Comparison of ENCODE assay signal across 28 cellular contexts in the genomic region with DNA sequence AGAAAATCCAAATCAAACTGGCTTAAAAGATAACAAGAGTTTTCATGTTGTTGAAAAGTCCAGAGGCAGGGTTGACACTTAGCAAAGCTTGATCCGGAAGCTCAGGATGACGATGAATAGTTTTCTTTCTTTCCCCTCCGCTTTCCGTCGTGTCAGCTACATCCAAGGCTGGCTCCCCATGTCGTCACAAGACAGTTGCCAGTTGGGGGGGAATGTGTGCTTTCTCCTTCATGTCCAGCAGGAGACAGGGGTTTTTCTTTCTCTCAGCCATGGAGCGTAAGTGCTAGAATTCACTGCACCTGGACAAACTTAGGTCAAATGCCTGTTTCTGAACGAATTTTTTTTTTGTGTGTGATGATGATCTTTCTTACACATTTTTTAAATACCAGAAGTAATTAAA.
DNase-seq lines count a peak whose midpoint lies in the region; FAIRE-seq and TF ChIP-seq lines count a peak whose summit lies in the region.
"Had no signal": no experiment of that assay in that cellular context is flagged by ENCODE, and none has a peak within 500 bp of the region (broad histone marks: within the 10 kb centered on the region; RNA-seq: fewer than 3 reads in every experiment).

No MANE protein-coding gene starts in this region.

- H2BK12ac ChIP-seq in H1 (ENCODE audit: low read depth, low read length) = no peak overlapping the region

- no peaks in the 10 kb centered on the region for H3K36me3 ChIP-seq in H1 (ENCODE audit: control insufficient read depth in 2 of 4, insufficient read depth in 4 of 4, low read length in 3 of 4)
- H3K36me3 ChIP-seq: brain microvascular endothelial cell, spleen had no signal

- H3K14ac ChIP-seq in H1 (ENCODE audit: insufficient read length) = no peak overlapping the region

- no peak overlapping the region for H3K9ac ChIP-seq in H1 (replicated peaks in 1 of 4; ENCODE audit: extremely low read depth in 1 of 4, low read depth in 3 of 4, low read length in 3 of 4)

- H3K79me1 ChIP-seq in H1 (ENCODE audit: low read depth, low read length) = no peaks in the 10 kb centered on the region

- H3K9me3 Mint-ChIP-seq in type B pancreatic cell = no peaks in the 10 kb centered on the region
- H3K9me3 Mint-ChIP-seq in activated CD4-positive, alpha-beta memory T cell treated with anti-CD3 and anti-CD28 coated beads, Interleukin-2, amount 10 ng/mL, durations not matched to agents 7 days and 5 days = no peaks in the 10 kb centered on the region
- H3K9me3 Mint-ChIP-seq: activated naive CD4-positive, alpha-beta T cell treated with anti-CD3 and anti-CD28 coated beads for 36 hours; activated T-cell treated with anti-CD3 and anti-CD28 coated beads, Interleukin-2, amount 50 U/mL, for 72 hours; stimulated activated effector memory CD8-positive, alpha-beta T cell treated with anti-CD3 and anti-CD28 coated beads, Interleukin-12 subunit alpha, Interleukin-12 subunit beta, amount 100 ng/mL, for 72 hours; T-helper 2 cell treated with Interferon-gamma antibody and Interleukin-4, amounts not matched to agents 5 μg/mL and 100 μg/mL, for 36 hours had no signal

- no peak overlapping the region for H3K27ac ChIP-seq in H1 (ENCODE audit: low read depth, low read length)
- H3K27ac ChIP-seq: brain microvascular endothelial cell, spleen had no signal

- no peaks in the 10 kb centered on the region for H4K20me1 ChIP-seq in H1 (replicated peaks in 1 of 2; ENCODE audit: control insufficient read depth in 1 of 2, insufficient read depth in 2 of 2, low read length in 2 of 2)

- H2BK15ac ChIP-seq in H1 (ENCODE audit: low read length) = no peak overlapping the region

- H3K9me3 ChIP-seq in H1 (ENCODE audit: insufficient read depth in 2 of 2, low read depth in 1 of 2, low read length in 1 of 2) = no peaks in the 10 kb centered on the region
- H3K9me3 ChIP-seq: spleen had no signal

- peaks cover 41% of the 10 kb centered on the region for H3K4me1 Mint-ChIP-seq in type B pancreatic cell (ENCODE audit: unreplicated experiment)
- no peaks in the 10 kb centered on the region for H3K4me1 Mint-ChIP-seq in activated CD4-positive, alpha-beta memory T cell treated with anti-CD3 and anti-CD28 coated beads, Interleukin-2, amount 10 ng/mL, durations not matched to agents 7 days and 5 days
- H3K4me1 Mint-ChIP-seq: activated CD8-positive, alpha-beta memory T cell treated with anti-CD3 and anti-CD28 coated beads, Interleukin-2, amount 10 ng/mL, durations not matched to agents 7 days and 5 days; stimulated activated effector memory CD8-positive, alpha-beta T cell treated with anti-CD3 and anti-CD28 coated beads, Interleukin-12 subunit alpha, Interleukin-12 subunit beta, amount 100 ng/mL, for 72 hours had no signal

- CTCF ChIA-PET in H1 (lab: Charles Lee; ENCODE audit: partially characterized antibody) = interaction anchor here (0.7 to 2.0 kb wide), 10 partner anchors 11 to 758 kb away, joined by 3 to 8 read pairs (median 3); a partner anchor contains a TSS
- CTCF ChIA-PET in activated CD4-positive, alpha-beta memory T cell treated with anti-CD3 and anti-CD28 coated beads, Interleukin-2, amount 10 ng/mL, durations not matched to agents 7 days and 5 days (lab: Charles Lee) = no interaction called here

- TF ChIP-seq RAD21 in H1 (IDR thresholded peaks at IDR 0.05 in 1 of 2, conservative IDR thresholded peaks at IDR 0.05 in 1 of 2; ENCODE audit: low read depth in 2 of 2, low read length in 2 of 2) = peak; percentile 15 to 26; a peak in 2 of 4 replicates

- DNase-seq in NCI-H2227 (lab: John Stamatoyannopoulos, UW; ENCODE audit: unreplicated experiment) (peak; percentile 13), NCI-H2227 treated with DMSO at 0.1 percent for 48 hours (lab: John Stamatoyannopoulos, UW) (no peak), H1 (ENCODE audit: low read depth in 1 of 2, low spot score in 2 of 2) (no peak), left kidney (ENCODE audit: low read depth, low spot score) (peak; percentile 75), type B pancreatic cell (ENCODE audit: extremely low spot score, unreplicated experiment) (no peak), 8988T (no peak), NCI-H1105 (lab: John Stamatoyannopoulos, UW) (no peak)
- DNase-seq in activated CD4-positive, alpha-beta memory T cell treated with anti-CD3 and anti-CD28 coated beads, Interleukin-2, amount 10 ng/mL, durations not matched to agents 7 days and 5 days = no peak
- DNase-seq: activated CD4-positive, alpha-beta T cell treated with anti-CD3 and anti-CD28 coated beads for 48 hours; activated CD8-positive, alpha-beta memory T cell treated with anti-CD3 and anti-CD28 coated beads, Interleukin-2, amount 10 ng/mL, durations not matched to agents 7 days and 5 days; activated naive CD4-positive, alpha-beta T cell treated with anti-CD3 and anti-CD28 coated beads for 36 hours; activated T-cell treated with anti-CD3 and anti-CD28 coated beads, Interleukin-2, amount 50 U/mL, for 72 hours; brain microvascular endothelial cell; DMS79 treated with DMSO at 0.1 percent for 48 hours; effector CD8-positive, alpha-beta T cell; foreskin fibroblast; hippocampal formation; NCI-H1092; NCI-H524 treated with DMSO at 0.1 percent for 48 hours; nucleus accumbens; RPMI8226; spleen; stimulated activated CD4-positive, alpha-beta T cell treated with anti-CD3 and anti-CD28 coated beads, Interleukin-2, amount 100 ng/mL, for 48 hours; substantia nigra had no signal

- no peak overlapping the region for H2BK5ac ChIP-seq in H1 (ENCODE audit: low read depth, low read length)

- H3K4me3 Mint-ChIP-seq in type B pancreatic cell = no peak overlapping the region
- no peak overlapping the region for H3K4me3 Mint-ChIP-seq in activated CD4-positive, alpha-beta memory T cell treated with anti-CD3 and anti-CD28 coated beads, Interleukin-2, amount 10 ng/mL, durations not matched to agents 7 days and 5 days
- H3K4me3 Mint-ChIP-seq: activated CD8-positive, alpha-beta memory T cell treated with anti-CD3 and anti-CD28 coated beads, Interleukin-2, amount 10 ng/mL, durations not matched to agents 7 days and 5 days; activated naive CD4-positive, alpha-beta T cell treated with anti-CD3 and anti-CD28 coated beads for 36 hours; activated T-cell treated with anti-CD3 and anti-CD28 coated beads, Interleukin-2, amount 50 U/mL, for 72 hours; stimulated activated effector memory CD8-positive, alpha-beta T cell treated with anti-CD3 and anti-CD28 coated beads, Interleukin-12 subunit alpha, Interleukin-12 subunit beta, amount 100 ng/mL, for 72 hours; T-helper 2 cell treated with Interferon-gamma antibody and Interleukin-4, amounts not matched to agents 5 μg/mL and 100 μg/mL, for 36 hours had no signal

- no peak overlapping the region for H2AK5ac ChIP-seq in H1 (ENCODE audit: low read depth, low read length)

- H4K5ac ChIP-seq in H1 (ENCODE audit: insufficient read length, low read depth, low read length) = no peak overlapping the region

- no peak overlapping the region for H2AFZ ChIP-seq in H1 (ENCODE audit: low read length)

- peak in 2 of 3 experiments; percentile 8 to 22; a peak in 2 of 4 replicates for TF ChIP-seq CTCF in H1 (IDR thresholded peaks at IDR 0.05; ENCODE audit: control extremely low read depth in 1 of 3, insufficient read depth in 1 of 3, low read depth in 1 of 3, low read length in 3 of 3)
- peak; percentile 72 for TF ChIP-seq CTCF in type B pancreatic cell (conservative IDR thresholded peaks at IDR 0.05)

- peak overlapping the region in 1 of 4 experiments; percentile 25; a peak in 1 of 8 replicates for H3K4me3 ChIP-seq in H1 (ENCODE audit: extremely low read depth in 1 of 4, insufficient read depth in 2 of 4, low read depth in 3 of 4, low read length in 4 of 4)
- H3K4me3 ChIP-seq: lung, spleen had no signal

- H3K27ac Mint-ChIP-seq in type B pancreatic cell = no peak overlapping the region
- no peak overlapping the region for H3K27ac Mint-ChIP-seq in activated CD4-positive, alpha-beta memory T cell treated with anti-CD3 and anti-CD28 coated beads, Interleukin-2, amount 10 ng/mL, durations not matched to agents 7 days and 5 days
- H3K27ac Mint-ChIP-seq: activated CD8-positive, alpha-beta memory T cell treated with anti-CD3 and anti-CD28 coated beads, Interleukin-2, amount 10 ng/mL, durations not matched to agents 7 days and 5 days; activated naive CD4-positive, alpha-beta T cell treated with anti-CD3 and anti-CD28 coated beads for 36 hours; activated T-cell treated with anti-CD3 and anti-CD28 coated beads, Interleukin-2, amount 50 U/mL, for 72 hours; stimulated activated effector memory CD8-positive, alpha-beta T cell treated with anti-CD3 and anti-CD28 coated beads, Interleukin-12 subunit alpha, Interleukin-12 subunit beta, amount 100 ng/mL, for 72 hours; T-helper 2 cell treated with Interferon-gamma antibody and Interleukin-4, amounts not matched to agents 5 μg/mL and 100 μg/mL, for 36 hours had no signal

- whole genome bisulfite sequencing in H1 (ENCODE audit: extremely low coverage in 1 of 2, insufficient coverage in 1 of 2, insufficient read length in 1 of 2, insufficient replicate concordance in 2 of 2, low coverage in 1 of 2, low lambda C conversion rate in 2 of 2, missing lambda C conversion rate in 1 of 2), 2 experiments = 34% methylated on average over 8 of the region's 8 CpGs; no CpG with 5 or more reads in 1 of the 2 experiments

- POLR2A ChIA-PET in H1 (lab: Charles Lee; ENCODE audit: partially characterized antibody) = interaction anchor here (0.6 to 1.3 kb wide), 2 partner anchors 29 to 60 kb away, joined by 4 to 7 read pairs; no protein-coding TSS in a partner anchor
- POLR2A ChIA-PET in activated CD4-positive, alpha-beta memory T cell treated with anti-CD3 and anti-CD28 coated beads, Interleukin-2, amount 10 ng/mL, durations not matched to agents 7 days and 5 days (lab: Charles Lee) = no interaction called here

- H3K23me2 ChIP-seq in H1 (ENCODE audit: low read depth, low read length) = peaks cover 4% of the 10 kb centered on the region; the same call in 1 of the 2 replicates

- no peak overlapping the region for H3K4ac ChIP-seq in H1 (replicated peaks; ENCODE audit: insufficient read length, low read depth, low read length)

- no peak overlapping the region for H2BK120ac ChIP-seq in H1 (replicated peaks; ENCODE audit: low read depth, low read length)

- peaks cover 10 to 48% (median 42%) of the 10 kb centered on the region in 4 experiments; a peak in 6 of 7 replicates for H3K27me3 ChIP-seq in H1 (replicated peaks in 1 of 4; ENCODE audit: control insufficient read depth in 3 of 4, extremely low read depth in 1 of 4, insufficient read depth in 3 of 4, low read length in 3 of 4)
- H3K27me3 ChIP-seq: brain microvascular endothelial cell had no signal

- TF ChIP-seq EP300 in H1 (IDR thresholded peaks at IDR 0.05; ENCODE audit: borderline replicate concordance in 1 of 2, low read depth in 2 of 2, low read length in 2 of 2) = no peak

- peaks cover 4 to 24% (median 20%) of the 10 kb centered on the region in 4 experiments for H3K4me1 ChIP-seq in H1 (replicated peaks in 1 of 4; ENCODE audit: control insufficient read depth in 3 of 4, insufficient read depth in 4 of 4, low read length in 3 of 4)
- H3K4me1 ChIP-seq: spleen had no signal

- no peaks in the 10 kb centered on the region for H3K79me2 ChIP-seq in H1 (ENCODE audit: control insufficient read depth in 1 of 2, insufficient read depth in 2 of 2, low read length in 2 of 2)

- no peak overlapping the region for H4K8ac ChIP-seq in H1 (ENCODE audit: extremely low read depth, insufficient read depth, low read length)

- TF ChIP-seq POLR2A in H1 (IDR thresholded peaks at IDR 0.05; ENCODE audit: control extremely low read depth in 1 of 2, low read depth in 2 of 2, low read length in 2 of 2) = no peak

- no peak overlapping the region for H3K56ac ChIP-seq in H1 (replicated peaks; ENCODE audit: insufficient read length, low read depth, low read length)

- no peak overlapping the region for H2BK20ac ChIP-seq in H1 (ENCODE audit: low read length)

- H3K18ac ChIP-seq in H1 (ENCODE audit: extremely low read depth, low read length) = no peak overlapping the region

- no peak overlapping the region for H3K23ac ChIP-seq in H1 (ENCODE audit: insufficient read length)

- H4K91ac ChIP-seq in H1 (replicated peaks; ENCODE audit: insufficient read length, low read length) = no peak overlapping the region

- peaks cover 11% of the 10 kb centered on the region for H3K27me3 Mint-ChIP-seq in type B pancreatic cell
- peaks cover 1% of the 10 kb centered on the region for H3K27me3 Mint-ChIP-seq in activated CD4-positive, alpha-beta memory T cell treated with anti-CD3 and anti-CD28 coated beads, Interleukin-2, amount 10 ng/mL, durations not matched to agents 7 days and 5 days

- H3K36me3 Mint-ChIP-seq in type B pancreatic cell = no peaks in the 10 kb centered on the region
- H3K36me3 Mint-ChIP-seq in activated CD4-positive, alpha-beta memory T cell treated with anti-CD3 and anti-CD28 coated beads, Interleukin-2, amount 10 ng/mL, durations not matched to agents 7 days and 5 days (ENCODE audit: low read depth) = no peaks in the 10 kb centered on the region
- H3K36me3 Mint-ChIP-seq: activated CD8-positive, alpha-beta memory T cell treated with anti-CD3 and anti-CD28 coated beads, Interleukin-2, amount 10 ng/mL, durations not matched to agents 7 days and 5 days; stimulated activated effector memory CD8-positive, alpha-beta T cell treated with anti-CD3 and anti-CD28 coated beads, Interleukin-12 subunit alpha, Interleukin-12 subunit beta, amount 100 ng/mL, for 72 hours had no signal

- FAIRE-seq in H1 (lab: Jason Lieb, UNC) = no peak
- FAIRE-seq: H54 had no signal

- peak overlapping the region; percentile 60 to 85 for H3K4me2 ChIP-seq in H1 (ENCODE audit: insufficient read depth in 1 of 2, low read depth in 2 of 2, low read length in 2 of 2)

Comparison
In these comparisons a context has a peak if more than half of its experiments do, and no peak if none do; other contexts are left out.
1. DNase-seq: peak in NCI-H2227 (single experiment) and left kidney (single experiment); none in NCI-H2227 treated with DMSO at 0.1 percent for 48 hours (single experiment), H1 (0 of 2), type B pancreatic cell (single experiment), activated CD4-positive, alpha-beta memory T cell treated with anti-CD3 and anti-CD28 coated beads, Interleukin-2, amount 10 ng/mL, durations not matched to agents 7 days and 5 days (single experiment), 8988T (single experiment) and NCI-H1105 (single experiment).